In the genomic region with DNA sequence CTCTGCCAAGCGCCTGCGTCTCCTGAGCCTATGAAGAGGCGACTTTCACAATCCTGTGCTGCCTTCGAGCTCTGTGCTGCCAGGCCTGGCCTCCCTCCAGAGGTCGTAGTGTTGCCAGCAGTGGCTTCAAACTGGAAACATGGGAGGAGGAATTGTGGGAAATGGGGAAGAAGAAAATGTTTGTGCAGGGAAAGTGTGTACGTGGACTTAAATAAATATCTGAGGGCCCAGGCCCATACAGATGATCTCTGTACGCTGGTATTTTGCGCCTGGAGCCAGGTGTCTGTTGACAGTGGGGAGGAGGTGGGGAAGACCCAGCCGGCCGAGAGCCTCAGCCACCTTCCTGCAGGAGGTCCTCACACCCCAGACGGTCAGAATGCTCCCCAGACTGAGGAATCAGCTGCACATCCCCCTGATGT, we compare ENCODE assay signal across 8 cellular contexts. TPM values are rescaled to one million over a fixed set of nuclear protein-coding genes. Genes with fewer than 3 reads are reported as not detected.
DNase-seq lines count a peak whose midpoint lies in the region; ATAC-seq and TF ChIP-seq lines count a peak whose summit lies in the region.

No MANE protein-coding gene starts in this region.

- WGBS in lower leg skin, 2 donors, result 17% methylated on average over 11 of the region's 11 CpGs
- WGBS in stomach, 5 donors, result 8 to 29% (median 15%) methylated on average over 11 of the region's 11 CpGs

- no peaks in the 10 kb centered on the region for H3K9me3 Mint-ChIP-seq in activated CD8-positive, alpha-beta memory T cell treated with anti-CD3 and anti-CD28 coated beads, Interleukin-2, amount 10 ng/mL, durations not matched to agents 7 days and 5 days (ENCODE audit: low read depth)

- H3K9me3 ChIP-seq in breast epithelium, result no peaks in the 10 kb centered on the region
- H3K9me3 ChIP-seq in stomach, result no peaks in the 10 kb centered on the region

- H3K27ac ChIP-seq in breast epithelium, result peak overlapping the region; percentile 97 to 99
- H3K27ac ChIP-seq in stomach, result peak overlapping the region; percentile 93 to 100 (median 97)

- TF ChIP-seq EP300 in stomach (IDR thresholded peaks at IDR 0.05), result peak; percentile 66

- no peaks in the 10 kb centered on the region for H3K27me3 Mint-ChIP-seq in activated CD8-positive, alpha-beta memory T cell treated with anti-CD3 and anti-CD28 coated beads, Interleukin-2, amount 10 ng/mL, durations not matched to agents 7 days and 5 days

- CTCF ChIA-PET in activated CD8-positive, alpha-beta memory T cell treated with anti-CD3 and anti-CD28 coated beads, Interleukin-2, amount 10 ng/mL, durations not matched to agents 7 days and 5 days (lab: Charles Lee), result interaction anchor here (0.7 to 8.6 kb wide), 16 partner anchors 9 to 103 kb away, joined by 3 to 44 read pairs (median 7); no protein-coding TSS in a partner anchor

- DNase-seq in activated CD8-positive, alpha-beta memory T cell treated with anti-CD3 and anti-CD28 coated beads, Interleukin-2, amount 10 ng/mL, durations not matched to agents 7 days and 5 days, result no peak
- no peak for DNase-seq in activated CD8-positive, alpha-beta memory T cell treated with anti-CD3 and anti-CD28 coated beads, Interleukin-2, amount 50 U/mL, for 4 hours
- peak; percentile 84 to 88 for DNase-seq in breast epithelium (ENCODE audit: low spot score in 2 of 2)
- peak; percentile 83 to 97 for DNase-seq in lower leg skin (ENCODE audit: low spot score in 2 of 2)
- DNase-seq in stomach, result peak; percentile 93
- no peak for DNase-seq in T1000 (lab: John Stamatoyannopoulos, UW)
- DNase-seq in GM19238 (ENCODE audit: insufficient read length, low spot score), result no peak
- DNase-seq in NCI-H748 treated with DMSO at 0.1 percent for 48 hours (lab: John Stamatoyannopoulos, UW), result no peak

- peaks cover 53% of the 10 kb centered on the region for H3K36me3 Mint-ChIP-seq in activated CD8-positive, alpha-beta memory T cell treated with anti-CD3 and anti-CD28 coated beads, Interleukin-2, amount 10 ng/mL, durations not matched to agents 7 days and 5 days

- H3K27me3 ChIP-seq in breast epithelium, result no peaks in the 10 kb centered on the region
- no peaks in the 10 kb centered on the region for H3K27me3 ChIP-seq in stomach

- TF ChIP-seq CTCF in breast epithelium (IDR thresholded peaks at IDR 0.05), result no peak
- no peak for TF ChIP-seq CTCF in lower leg skin (IDR thresholded peaks at IDR 0.05)
- no peak for TF ChIP-seq CTCF in stomach (IDR thresholded peaks at IDR 0.05)

- no peak for TF ChIP-seq POLR2A in breast epithelium (IDR thresholded peaks at IDR 0.05)
- TF ChIP-seq POLR2A in lower leg skin (IDR thresholded peaks at IDR 0.05), result no peak
- no peak for TF ChIP-seq POLR2A in stomach (IDR thresholded peaks at IDR 0.05)

- H3K4me1 ChIP-seq in breast epithelium (peaks cover 7 to 38% of the 10 kb centered on the region in 2 donors), stomach (peaks cover 61 to 90% (median 82%) of the 10 kb centered on the region in 4 donors)

- H3K4me3 ChIP-seq in breast epithelium (peak overlapping the region; percentile 21 to 53 (median 39)), lower leg skin (ENCODE audit: low read depth, poor library complexity, severe bottlenecking) (no peak overlapping the region), stomach (peak overlapping the region; percentile 16 to 37 (median 28))

- H3K36me3 ChIP-seq in breast epithelium (no peaks in the 10 kb centered on the region), stomach (peaks cover 0 to 43% (median 42%) of the 10 kb centered on the region in 4 donors)

- peak overlapping the region; percentile 99 for H3K27ac Mint-ChIP-seq in activated CD8-positive, alpha-beta memory T cell treated with anti-CD3 and anti-CD28 coated beads, Interleukin-2, amount 10 ng/mL, durations not matched to agents 7 days and 5 days

- H3K4me3 Mint-ChIP-seq in activated CD8-positive, alpha-beta memory T cell treated with anti-CD3 and anti-CD28 coated beads, Interleukin-2, amount 10 ng/mL, durations not matched to agents 7 days and 5 days, result peak overlapping the region; percentile 75

- ATAC-seq in activated CD8-positive, alpha-beta memory T cell treated with anti-CD3 and anti-CD28 coated beads, Interleukin-2, amount 10 ng/mL, durations not matched to agents 7 days and 5 days, result no peak

- peaks cover 77% of the 10 kb centered on the region for H3K4me1 Mint-ChIP-seq in activated CD8-positive, alpha-beta memory T cell treated with anti-CD3 and anti-CD28 coated beads, Interleukin-2, amount 10 ng/mL, durations not matched to agents 7 days and 5 days

- intact Hi-C loops in breast epithelium (cut with DNase I; ENCODE audit: low total_unique reads) (no loop called here), lower leg skin (cut with DNase I; ENCODE audit: low total_unique reads) (no loop called here), stomach (cut with DNase I; ENCODE audit: low total_unique reads) (no loop called here)

RNA-seq across cellular contexts. Expression of a gene that starts 44.6 kb away (rescaled TPM):
- 10 to 100 TPM; 42.5 to 49.4 TPM for total RNA-seq in activated CD8-positive, alpha-beta memory T cell treated with anti-CD3 and anti-CD28 coated beads, Interleukin-2, amount 10 ng/mL, durations not matched to agents 7 days and 5 days
- total RNA-seq in breast epithelium, result 100 to 1,000 TPM; 126 to 238 (median 138) TPM
- 100 to 1,000 TPM in 1 of 4 donors, 10 to 100 TPM in 3; 46.8 to 104 (median 72.6) TPM for total RNA-seq in lower leg skin
- total RNA-seq in stomach, result 100 to 1,000 TPM in 1 of 5 donors, 10 to 100 TPM in 4; 26.9 to 253 (median 64.3) TPM
- 10 to 100 TPM in 1 of 3 donors, 1 to 10 TPM in 2; 5.3 to 10.7 (median 9.5) TPM for polyA plus RNA-seq in stomach

Comparison
In these comparisons a context has a peak if more than half of its experiments do, and no peak if none do; other contexts are left out.
1. DNase-seq: peak in breast epithelium (2 of 2), lower leg skin (2 of 2) and stomach (single experiment); none in activated CD8-positive, alpha-beta memory T cell treated with anti-CD3 and anti-CD28 coated beads, Interleukin-2, amount 10 ng/mL, durations not matched to agents 7 days and 5 days (single experiment), activated CD8-positive, alpha-beta memory T cell treated with anti-CD3 and anti-CD28 coated beads, Interleukin-2, amount 50 U/mL, for 4 hours (single experiment), T1000 (single experiment), GM19238 (single experiment) and NCI-H748 treated with DMSO at 0.1 percent for 48 hours (single experiment).